In genomic region chr4:164293181-164293580, GRCh38 we compare ENCODE assay signal across 25 cellular contexts.
"Had no signal": no experiment of that assay in that cellular context is flagged by ENCODE, and none has a peak within 500 bp of the region (broad histone marks: within the 10 kb centered on the region; RNA-seq: fewer than 3 reads in every experiment).

No MANE protein-coding gene starts in this region.

- H3K4me3 Mint-ChIP-seq: activated CD8-positive, alpha-beta T cell treated with anti-CD3 and anti-CD28 coated beads, Interleukin-2, amount 10 ng/mL, durations not matched to agents 7 days and 5 days; activated naive CD4-positive, alpha-beta T cell treated with anti-CD3 and anti-CD28 coated beads, Interleukin-2, amount 50 U/mL, for 24 hours; activated T-helper 1 cell treated with anti-CD3 and anti-CD28 coated beads, Interleukin-12 subunit alpha, Interleukin-12 subunit beta, Interleukin-2, Interleukin-4 antibody, amounts not matched to agents 30 ng/mL and 10 ng/mL and 1 ng/mL, durations not matched to agents 14 hours and 24 hours and 36 hours; T-helper 1 cell treated with Interleukin-12 subunit alpha and Interleukin-12 subunit beta and Interleukin-4 antibody, amounts not matched to agents 30 μg/mL and 1 μg/mL, for 36 hours had no signal

- H3K27ac ChIP-seq: ascending aorta, body of pancreas, KMS-11, SJSA1 had no signal

- H3K9me3 ChIP-seq: ascending aorta, body of pancreas, SJSA1 had no signal

- H3K4me1 Mint-ChIP-seq: activated naive CD4-positive, alpha-beta T cell treated with anti-CD3 and anti-CD28 coated beads, Interleukin-2, amount 50 U/mL, for 24 hours had no signal

- H3K4me2 ChIP-seq: KMS-11 had no signal

- H3K9me3 Mint-ChIP-seq: activated naive CD4-positive, alpha-beta T cell treated with anti-CD3 and anti-CD28 coated beads, Interleukin-2, amount 50 U/mL, for 24 hours; activated T-helper 1 cell treated with anti-CD3 and anti-CD28 coated beads, Interleukin-12 subunit alpha, Interleukin-12 subunit beta, Interleukin-2, Interleukin-4 antibody, amounts not matched to agents 30 ng/mL and 10 ng/mL and 1 ng/mL, durations not matched to agents 14 hours and 24 hours and 36 hours; T-helper 1 cell treated with Interleukin-12 subunit alpha and Interleukin-12 subunit beta and Interleukin-4 antibody, amounts not matched to agents 30 μg/mL and 1 μg/mL, for 36 hours had no signal

- H3K4me1 ChIP-seq: ascending aorta, body of pancreas had no signal

- H3K27me3 Mint-ChIP-seq: activated naive CD4-positive, alpha-beta T cell treated with anti-CD3 and anti-CD28 coated beads, Interleukin-2, amount 50 U/mL, for 24 hours had no signal

- H3K36me3 ChIP-seq: ascending aorta, SJSA1 had no signal

- H3K4me3 ChIP-seq: ascending aorta, body of pancreas, SJSA1 had no signal

- DNase-seq: activated CD4-positive, alpha-beta T cell treated with anti-CD3 and anti-CD28 coated beads for 48 hours; activated CD4-positive, alpha-beta T cell treated with anti-CD3 and anti-CD28 coated beads, Interleukin-2, amount 50 U/mL, for 4 hours; activated CD8-positive, alpha-beta memory T cell treated with anti-CD3 and anti-CD28 coated beads, Interleukin-2, amount 50 U/mL, for 48 hours; activated CD8-positive, alpha-beta T cell treated with anti-CD3 and anti-CD28 coated beads, Interleukin-2, amount 10 ng/mL, durations not matched to agents 7 days and 5 days; activated effector memory CD4-positive, alpha-beta T cell treated with Interleukin-2 at 50 U/mL for 16 hours; activated naive CD4-positive, alpha-beta T cell; activated T-cell treated with anti-CD3 and anti-CD28 coated beads, Interleukin-2, amount 50 U/mL, for 1 hour; amniotic stem cell; body of pancreas; central memory CD4-positive, alpha-beta T cell; MV-4-11; NCI-H1092 treated with DMSO at 0.1 percent for 48 hours; NCI-H1417 treated with DMSO at 0.1 percent for 48 hours; NCI-H1694 treated with DMSO at 0.1 percent for 48 hours; NCI-H2029 treated with DMSO at 0.1 percent for 48 hours; NCI-H446; NCI-H524 treated with DMSO at 0.1 percent for 48 hours; SHP77 had no signal

- H3K27ac Mint-ChIP-seq: activated CD8-positive, alpha-beta T cell treated with anti-CD3 and anti-CD28 coated beads, Interleukin-2, amount 10 ng/mL, durations not matched to agents 7 days and 5 days; activated naive CD4-positive, alpha-beta T cell treated with anti-CD3 and anti-CD28 coated beads, Interleukin-2, amount 50 U/mL, for 24 hours; activated T-helper 1 cell treated with anti-CD3 and anti-CD28 coated beads, Interleukin-12 subunit alpha, Interleukin-12 subunit beta, Interleukin-2, Interleukin-4 antibody, amounts not matched to agents 30 ng/mL and 10 ng/mL and 1 ng/mL, durations not matched to agents 14 hours and 24 hours and 36 hours; T-helper 1 cell treated with Interleukin-12 subunit alpha and Interleukin-12 subunit beta and Interleukin-4 antibody, amounts not matched to agents 30 μg/mL and 1 μg/mL, for 36 hours had no signal

- ATAC-seq: activated CD4-positive, CD25-positive, alpha-beta regulatory T cell treated with anti-CD3 and anti-CD28 coated beads, Interleukin-2, amount 50 U/mL, for 24 hours; activated CD8-positive, alpha-beta T cell treated with anti-CD3 and anti-CD28 coated beads, Interleukin-2, amount 10 ng/mL, durations not matched to agents 7 days and 5 days; body of pancreas had no signal

- H3K9ac ChIP-seq: KMS-11 had no signal

- H3K36me3 Mint-ChIP-seq: activated naive CD4-positive, alpha-beta T cell treated with anti-CD3 and anti-CD28 coated beads, Interleukin-2, amount 50 U/mL, for 24 hours had no signal

- H3K27me3 ChIP-seq: ascending aorta, body of pancreas, SJSA1 had no signal
